In the genomic region with DNA sequence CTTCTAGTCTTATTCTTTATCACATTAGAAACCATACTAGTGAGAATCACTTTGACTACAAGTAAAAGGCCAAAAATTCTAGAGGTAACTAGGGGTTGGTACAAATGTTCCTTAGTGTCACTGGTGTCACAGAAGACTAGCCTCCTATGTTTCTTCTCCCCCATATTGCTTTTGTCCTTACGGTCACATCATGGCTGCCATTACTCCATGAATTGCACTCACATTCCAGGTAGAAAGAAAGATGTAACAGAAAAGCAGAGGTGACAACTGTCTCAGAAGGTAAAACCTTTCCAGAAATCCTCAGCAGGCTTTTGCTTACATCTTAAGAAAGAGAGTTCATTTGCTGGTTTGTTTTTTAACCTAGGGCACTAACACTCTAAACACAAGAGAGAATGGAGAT, we compare ENCODE assay signal across 17 cellular contexts. TPM values are rescaled to one million over a fixed set of nuclear protein-coding genes. Genes with fewer than 3 reads are reported as not detected.
A peak's percentile ranks its signal among the peaks of the same experiment; 100 is the strongest.
DNase-seq lines count a peak whose midpoint lies in the region; ATAC-seq, FAIRE-seq and TF ChIP-seq lines count a peak whose summit lies in the region.
"Had no signal": no experiment of that assay in that cellular context is flagged by ENCODE, and none has a peak within 500 bp of the region (broad histone marks: within the 10 kb centered on the region; RNA-seq: fewer than 3 reads in every experiment).

No MANE protein-coding gene starts in this region.

- H3K9me3 ChIP-seq in OCI-LY1 (ENCODE audit: low read length) (no peaks in the 10 kb centered on the region), right lobe of liver (no peaks in the 10 kb centered on the region)

- TF ChIP-seq POLR2A in GM12891 (IDR thresholded peaks at IDR 0.05; ENCODE audit: low read depth, low read length), result no peak
- no peak for TF ChIP-seq POLR2A in right lobe of liver (IDR thresholded peaks at IDR 0.05)

- H3K9me2 ChIP-seq in OCI-LY1 (ENCODE audit: low read depth, low read length), result no peaks in the 10 kb centered on the region

- no peak overlapping the region for H2AFZ ChIP-seq in OCI-LY1 (ENCODE audit: low read length)

- H3K4me1 Mint-ChIP-seq in memory B cell, result peaks cover 54% of the 10 kb centered on the region
- H3K4me1 Mint-ChIP-seq in stimulated activated naive B cell treated with anti-CD40 and anti-IgM and Interleukin-4, amounts not matched to agents 10 μg/mL and 1 μg/mL and 100 μg/mL, for 72 hours, result peaks cover 45 to 72% of the 10 kb centered on the region in 2 donors

- H3K4me2 ChIP-seq in OCI-LY1 (ENCODE audit: low read length), result peak overlapping the region; percentile 47; the same call in 1 of the 2 replicates
- H3K4me2 ChIP-seq: BLaER1 treated with 17β-estradiol and CSF1 and Interleukin-3, amounts not matched to agents 10 nM and 100 nM had no signal

- no peak overlapping the region for H3K4me3 Mint-ChIP-seq in memory B cell
- H3K4me3 Mint-ChIP-seq in stimulated activated naive B cell treated with anti-CD40 and anti-IgM and Interleukin-4, amounts not matched to agents 10 μg/mL and 1 μg/mL and 100 μg/mL, for 72 hours, result no peak overlapping the region
- H3K4me3 Mint-ChIP-seq: CD8-positive, alpha-beta T cell; HFFc6 had no signal

- no peaks in the 10 kb centered on the region for H3K27me3 ChIP-seq in OCI-LY1 (ENCODE audit: insufficient read depth, low read length)
- H3K27me3 ChIP-seq in right lobe of liver, result no peaks in the 10 kb centered on the region
- H3K27me3 ChIP-seq: BLaER1 treated with 17β-estradiol and CSF1 and Interleukin-3, amounts not matched to agents 10 nM and 100 nM had no signal

- peak; percentile 35 for FAIRE-seq in GM12891 (lab: Jason Lieb, UNC)
- FAIRE-seq: H54, HepG2 had no signal

- H4K20me1 ChIP-seq in OCI-LY1 (ENCODE audit: insufficient read depth, low read length), result no peaks in the 10 kb centered on the region; the same call in 1 of the 2 replicates

- H3K36me3 Mint-ChIP-seq in memory B cell, result peaks cover 16% of the 10 kb centered on the region
- peaks cover 2 to 27% of the 10 kb centered on the region in 2 donors for H3K36me3 Mint-ChIP-seq in stimulated activated naive B cell treated with anti-CD40 and anti-IgM and Interleukin-4, amounts not matched to agents 10 μg/mL and 1 μg/mL and 100 μg/mL, for 72 hours
- H3K36me3 Mint-ChIP-seq: CD8-positive, alpha-beta T cell had no signal

- H3K9me3 Mint-ChIP-seq in memory B cell, result peaks cover 2% of the 10 kb centered on the region
- peaks cover 4% of the 10 kb centered on the region in 2 donors for H3K9me3 Mint-ChIP-seq in stimulated activated naive B cell treated with anti-CD40 and anti-IgM and Interleukin-4, amounts not matched to agents 10 μg/mL and 1 μg/mL and 100 μg/mL, for 72 hours
- H3K9me3 Mint-ChIP-seq: HFFc6 had no signal

- H3F3A ChIP-seq in OCI-LY1 (ENCODE audit: insufficient read depth, low read length), result no peaks in the 10 kb centered on the region

- peaks cover 51% of the 10 kb centered on the region for H3K4me1 ChIP-seq in OCI-LY1 (ENCODE audit: insufficient read depth, low read length, severe bottlenecking)
- H3K4me1 ChIP-seq in right lobe of liver, result peaks cover 0 to 16% (median 3%) of the 10 kb centered on the region in 4 donors

- no peak overlapping the region for H3K9ac ChIP-seq in OCI-LY1 (ENCODE audit: low read length)
- H3K9ac ChIP-seq: BLaER1 treated with 17β-estradiol and CSF1 and Interleukin-3, amounts not matched to agents 10 nM and 100 nM had no signal

- no peak for DNase-seq in GM12891 (ENCODE audit: insufficient read length, low spot score)
- DNase-seq in memory B cell (ENCODE audit: low spot score in 2 of 2), result no peak
- no peak for DNase-seq in stimulated activated naive B cell treated with anti-CD40 and anti-IgM and Interleukin-4, amounts not matched to agents 10 μg/mL and 1 μg/mL and 100 μg/mL, for 72 hours
- DNase-seq in stimulated activated naive CD4-positive, alpha-beta T cell (lab: John Stamatoyannopoulos, UW), result no peak
- no peak for DNase-seq in activated T-cell treated with anti-CD3 and anti-CD28 coated beads for 4 hours
- DNase-seq in right lobe of liver, result no peak
- DNase-seq: 8988T; Calu3; CD8-positive, alpha-beta T cell; DMS79 treated with DMSO at 0.1 percent for 48 hours; GF-D8; HCEC 1CT; HFFc6 had no signal

- H3K27ac ChIP-seq in OCI-LY1 (ENCODE audit: low read depth, low read length, poor library complexity, severe bottlenecking), result no peak overlapping the region
- H3K27ac ChIP-seq in right lobe of liver, result no peak overlapping the region
- H3K27ac ChIP-seq: BLaER1 treated with 17β-estradiol and CSF1 and Interleukin-3, amounts not matched to agents 10 nM and 100 nM had no signal

- peaks cover under 1% of the 10 kb centered on the region; the same call in 1 of the 2 replicates for H3K36me3 ChIP-seq in OCI-LY1 (ENCODE audit: insufficient read depth, low read length)
- no peaks in the 10 kb centered on the region for H3K36me3 ChIP-seq in right lobe of liver

- TF ChIP-seq CTCF in OCI-LY1 (IDR thresholded peaks at IDR 0.05; ENCODE audit: low read length), result no peak
- no peak for TF ChIP-seq CTCF in right lobe of liver (IDR thresholded peaks at IDR 0.05)

- 100% methylated on average over 1 of the region's 1 CpG for WGBS in right lobe of liver (ENCODE audit: insufficient coverage, low coverage, low lambda C conversion rate, missing lambda C conversion rate)

- no peaks in the 10 kb centered on the region for H3K27me3 Mint-ChIP-seq in memory B cell
- no peaks in the 10 kb centered on the region for H3K27me3 Mint-ChIP-seq in stimulated activated naive B cell treated with anti-CD40 and anti-IgM and Interleukin-4, amounts not matched to agents 10 μg/mL and 1 μg/mL and 100 μg/mL, for 72 hours

- H3K79me2 ChIP-seq in OCI-LY1 (ENCODE audit: insufficient read depth, low read length), result peaks cover 48% of the 10 kb centered on the region

- peak overlapping the region; percentile 76 for H3K27ac Mint-ChIP-seq in memory B cell
- H3K27ac Mint-ChIP-seq in stimulated activated naive B cell treated with anti-CD40 and anti-IgM and Interleukin-4, amounts not matched to agents 10 μg/mL and 1 μg/mL and 100 μg/mL, for 72 hours, result peak overlapping the region; percentile 10
- H3K27ac Mint-ChIP-seq: CD8-positive, alpha-beta T cell; HFFc6 had no signal

- H3K4me3 ChIP-seq in OCI-LY1 (ENCODE audit: low read depth, low read length, poor library complexity, severe bottlenecking) (no peak overlapping the region), right lobe of liver (no peak overlapping the region)
- H3K4me3 ChIP-seq: BLaER1 treated with 17β-estradiol and CSF1 and Interleukin-3, amounts not matched to agents 10 nM and 100 nM had no signal

- intact Hi-C loops in right lobe of liver (cut with DNase I), result no loop called here

- ATAC-seq in memory B cell (ENCODE audit: low read depth) (no peak), right lobe of liver (no peak)
- no peak for ATAC-seq in stimulated activated naive B cell treated with anti-CD40 and anti-IgM and Interleukin-4, amounts not matched to agents 10 μg/mL and 1 μg/mL and 100 μg/mL, for 72 hours (replicated peaks)
- ATAC-seq: CD8-positive, alpha-beta T cell; HepG2 had no signal

TF ChIP-seq in GM12891, 5 proteins besides CTCF, POLR2A, EP300 and RAD21:
- no peak for TF ChIP-seq POU2F2 (IDR thresholded peaks at IDR 0.05; ENCODE audit: low read depth, low read length)
- no peak for TF ChIP-seq PAX5 (IDR thresholded peaks at IDR 0.05; ENCODE audit: insufficient read depth, low read length, severe bottlenecking)
- TF ChIP-seq SPI1 (IDR thresholded peaks at IDR 0.05; ENCODE audit: low read depth, low read length), result no peak
- no peak for TF ChIP-seq TAF1 (IDR thresholded peaks at IDR 0.05; ENCODE audit: low read depth, low read length)
- TF ChIP-seq POLR2AphosphoS5 (IDR thresholded peaks at IDR 0.05; ENCODE audit: low read depth, low read length), result no peak

RNA-seq across cellular contexts. Expression of a gene that starts 42.9 kb away (rescaled TPM):
- 15.1 TPM for polyA plus RNA-seq in GM12891 (2012; ENCODE audit: low read depth, missing spikeins)
- 10 to 100 TPM in 5 of 6 experiments, 1 to 10 TPM in 1; 8.4 to 15.3 (median 11.5) TPM for total RNA-seq in right lobe of liver
